ENCODE assay signal across 13 cellular contexts in the genomic region with DNA sequence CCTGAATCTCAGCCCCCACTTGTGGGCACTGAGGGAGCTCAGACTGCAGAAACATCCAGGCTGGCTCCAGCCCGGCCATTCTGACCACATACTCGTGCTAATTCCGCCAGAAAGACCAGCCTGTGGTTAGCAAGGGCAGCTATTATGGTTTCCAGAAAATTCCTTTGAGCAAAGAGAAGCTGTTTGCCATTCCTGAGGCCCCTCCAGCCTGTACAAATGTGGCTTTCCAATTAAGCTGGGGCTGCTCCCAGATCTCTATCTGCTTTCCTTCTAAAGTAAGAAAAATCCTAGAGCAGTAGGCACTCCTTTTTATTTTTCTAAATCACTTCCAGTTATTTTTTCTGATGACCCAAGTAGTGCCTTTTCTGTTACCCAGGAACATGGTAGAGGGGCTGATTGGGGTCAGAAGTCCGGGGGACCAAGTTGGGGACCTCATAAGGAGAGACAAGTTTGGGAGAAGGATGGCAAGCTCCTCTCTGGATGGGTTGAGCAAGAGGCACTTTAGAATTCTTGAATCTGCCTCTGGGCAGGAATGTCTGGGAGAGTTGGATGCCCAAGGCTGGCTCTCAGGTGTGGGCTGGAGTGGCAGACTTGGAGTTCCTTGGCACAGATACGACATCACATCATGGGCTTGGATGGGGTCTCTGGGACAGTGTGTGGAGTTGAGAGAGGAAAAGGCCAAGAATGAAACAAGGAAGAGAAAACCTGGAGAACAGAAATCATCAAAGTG.
DNase-seq lines count a peak whose midpoint lies in the region; ATAC-seq, FAIRE-seq and TF ChIP-seq lines count a peak whose summit lies in the region.
"Had no signal": no experiment of that assay in that cellular context is flagged by ENCODE, and none has a peak within 500 bp of the region (broad histone marks: within the 10 kb centered on the region; RNA-seq: fewer than 3 reads in every experiment).

No MANE protein-coding gene starts in this region.

- peaks cover 4% of the 10 kb centered on the region for H3K9me1 ChIP-seq in K562 (ENCODE audit: control insufficient read depth, insufficient read depth, low read length)

- H3K4me1 ChIP-seq in K562 (replicated peaks in 1 of 2; ENCODE audit: control insufficient read depth in 2 of 2, insufficient read depth in 2 of 2, low read length in 2 of 2) (peaks cover 9 to 33% of the 10 kb centered on the region in 2 experiments), Caco-2 (no peaks in the 10 kb centered on the region), Karpas-422 (ENCODE audit: low read length) (peaks cover 8% of the 10 kb centered on the region)
- H3K4me1 ChIP-seq: right lobe of liver had no signal

- peaks cover 24% of the 10 kb centered on the region for H3K9me3 Mint-ChIP-seq in Caco-2 (ENCODE audit: unreplicated experiment)

- H3K9me2 ChIP-seq in Karpas-422 (replicated peaks; ENCODE audit: insufficient read depth, low read length): no peaks in the 10 kb centered on the region

- peak; percentile 81 for DNase-seq in AG09309 (ENCODE audit: low read depth)
- peak; percentile 44 for DNase-seq in HK-2 (ENCODE audit: unreplicated experiment)
- no peak for DNase-seq in K562 (ENCODE audit: extremely low read depth in 1 of 4, low spot score in 3 of 4)
- DNase-seq in myocyte (ENCODE audit: low read depth): peak; percentile 92
- DNase-seq in Caco-2: no peak
- DNase-seq in Karpas-422: no peak
- no peak for DNase-seq in NOMO-1 treated with dmso at 0.1 percent for 144 hours (lab: John Stamatoyannopoulos, UW; ENCODE audit: unreplicated experiment)
- DNase-seq: activated CD8-positive, alpha-beta memory T cell treated with anti-CD3 and anti-CD28 coated beads, Interleukin-2, amount 10 ng/mL, durations not matched to agents 7 days and 5 days; T1000 had no signal

- TF ChIP-seq EP300 in K562 (IDR thresholded peaks at IDR 0.05; ENCODE audit: low read length): no peak

- H3K4me1 Mint-ChIP-seq in Caco-2 (ENCODE audit: low read depth, unreplicated experiment): no peaks in the 10 kb centered on the region

- H3K27me3 Mint-ChIP-seq in Caco-2 (ENCODE audit: insufficient read depth, unreplicated experiment): peaks cover 11% of the 10 kb centered on the region
- H3K27me3 Mint-ChIP-seq: activated CD8-positive, alpha-beta memory T cell treated with anti-CD3 and anti-CD28 coated beads, Interleukin-2, amount 10 ng/mL, durations not matched to agents 7 days and 5 days had no signal

- ATAC-seq in K562: no peak
- no peak for ATAC-seq in HG03378 (IDR thresholded peaks at IDR 0.05; ENCODE audit: unreplicated experiment)
- ATAC-seq: gastroesophageal sphincter, left ventricle myocardium superior, right lobe of liver had no signal

- H4K20me1 ChIP-seq in K562 (replicated peaks; ENCODE audit: control insufficient read depth, insufficient read depth, low read length): no peaks in the 10 kb centered on the region
- H4K20me1 ChIP-seq in Karpas-422 (ENCODE audit: insufficient read depth, low read depth, low read length): no peaks in the 10 kb centered on the region

- no peak for TF ChIP-seq RAD21 in K562 (CRISPR knock-in tag; conservative IDR thresholded peaks at IDR 0.05 in 1 of 2, IDR thresholded peaks at IDR 0.05 in 1 of 2)

- H3K9me3 ChIP-seq in K562 (replicated peaks; ENCODE audit: control insufficient read depth, insufficient read depth, low read depth, low read length): no peaks in the 10 kb centered on the region
- H3K9me3 ChIP-seq in Caco-2: peaks cover 15% of the 10 kb centered on the region
- peaks cover 14% of the 10 kb centered on the region for H3K9me3 ChIP-seq in Karpas-422 (ENCODE audit: low read length)
- H3K9me3 ChIP-seq: right lobe of liver had no signal

- POLR2A ChIA-PET in K562 (lab: Yijun Ruan, JAX): interaction anchor here (0.6 to 3.4 kb wide), 8 partner anchors 12 to 553 kb away, joined by 3 to 17 read pairs (median 4); a partner anchor contains a TSS
- POLR2A ChIA-PET in Caco-2 (lab: Charles Lee): no interaction called here

- H2AFZ ChIP-seq in K562 (ENCODE audit: low read depth, low read length): peak overlapping the region; percentile 70; the same call in 1 of the 2 replicates
- H2AFZ ChIP-seq in Karpas-422 (ENCODE audit: low read length): no peak overlapping the region

- CTCF ChIA-PET in K562 (lab: Yijun Ruan, JAX; ENCODE audit: low intra/inter-chr PET ratio): no interaction called here
- CTCF ChIA-PET in Caco-2 (lab: Charles Lee): no interaction called here

- H3K9ac ChIP-seq in K562 (ENCODE audit: insufficient read depth in 1 of 2, low read depth in 2 of 2, low read length in 2 of 2) (no peak overlapping the region), Karpas-422 (ENCODE audit: low read length) (no peak overlapping the region)

- H3K36me3 ChIP-seq in K562 (ENCODE audit: control insufficient read depth, insufficient read depth, low read length): no peaks in the 10 kb centered on the region
- no peaks in the 10 kb centered on the region for H3K36me3 ChIP-seq in Caco-2 (ENCODE audit: control insufficient read depth, insufficient read depth, low read length)
- H3K36me3 ChIP-seq in Karpas-422 (ENCODE audit: insufficient read depth, low read length): no peaks in the 10 kb centered on the region; the same call in 1 of the 2 replicates
- H3K36me3 ChIP-seq: gastroesophageal sphincter, right lobe of liver had no signal

- in situ Hi-C loops in K562 (cut with MboI): no loop called here

- H3K4me3 Mint-ChIP-seq in Caco-2 (ENCODE audit: unreplicated experiment): no peak overlapping the region
- H3K4me3 Mint-ChIP-seq: activated CD8-positive, alpha-beta memory T cell treated with anti-CD3 and anti-CD28 coated beads, Interleukin-2, amount 10 ng/mL, durations not matched to agents 7 days and 5 days had no signal

- H3K4me2 ChIP-seq in K562 (ENCODE audit: insufficient read depth, low read length): peak overlapping the region; percentile 56
- no peak overlapping the region for H3K4me2 ChIP-seq in Karpas-422 (ENCODE audit: low read depth, low read length, poor library complexity, severe bottlenecking)

- TF ChIP-seq CTCF in AG09309 (IDR thresholded peaks at IDR 0.05; ENCODE audit: control insufficient read depth, insufficient read depth, low read depth, low read length, missing control alignments): no peak
- TF ChIP-seq CTCF in K562 (IDR thresholded peaks at IDR 0.05 in 2 of 3, conservative IDR thresholded peaks at IDR 0.05 in 1 of 3; ENCODE audit: insufficient read depth in 2 of 3, low read depth in 1 of 3, low read length in 3 of 3): no peak
- TF ChIP-seq CTCF in Caco-2 (IDR thresholded peaks at IDR 0.05; ENCODE audit: insufficient read depth in 1 of 2, low read depth in 1 of 2, low read length in 1 of 2, severe bottlenecking in 1 of 2, unreplicated experiment in 1 of 2): no peak

- no peak overlapping the region for H3K27ac Mint-ChIP-seq in Caco-2 (ENCODE audit: unreplicated experiment)
- H3K27ac Mint-ChIP-seq: activated CD8-positive, alpha-beta memory T cell treated with anti-CD3 and anti-CD28 coated beads, Interleukin-2, amount 10 ng/mL, durations not matched to agents 7 days and 5 days had no signal

- peak overlapping the region; percentile 78; the same call in 2 of the 3 replicates for H3K27ac ChIP-seq in K562 (ENCODE audit: extremely low read depth, low read depth, low read length)
- H3K27ac ChIP-seq in Karpas-422 (ENCODE audit: low read length): no peak overlapping the region
- H3K27ac ChIP-seq: gastroesophageal sphincter, right lobe of liver had no signal

- TF ChIP-seq POLR2A in K562 (conservative IDR thresholded peaks at IDR 0.05): no peak

- H3K79me2 ChIP-seq in K562 (ENCODE audit: control insufficient read depth, insufficient read depth, low read length): no peaks in the 10 kb centered on the region
- no peaks in the 10 kb centered on the region for H3K79me2 ChIP-seq in Karpas-422 (ENCODE audit: low read length)

- intact Hi-C loops in K562 (cut with micrococcal nuclease) (no loop called here), Caco-2 (cut with micrococcal nuclease; ENCODE audit: unreplicated experiment) (no loop called here)

- H3K36me3 Mint-ChIP-seq in Caco-2 (ENCODE audit: insufficient read depth, unreplicated experiment): peaks cover 8% of the 10 kb centered on the region

- no peak for FAIRE-seq in K562 (lab: Jason Lieb, UNC)

- 6% methylated on average over 5 of the region's 5 CpGs for WGBS in K562 (ENCODE audit: insufficient coverage, low coverage, missing lambda C conversion rate)

- peaks cover 4 to 25% of the 10 kb centered on the region in 2 experiments; a peak in 4 of 5 replicates for H3K27me3 ChIP-seq in K562 (ENCODE audit: control insufficient read depth in 2 of 2, insufficient read depth in 2 of 2, low read length in 2 of 2)
- H3K27me3 ChIP-seq in Caco-2 (replicated peaks; ENCODE audit: control insufficient read depth, insufficient read depth, low read length): peaks cover 2% of the 10 kb centered on the region; the same call in 1 of the 2 replicates
- H3K27me3 ChIP-seq in Karpas-422 (ENCODE audit: low read length): peaks cover 3% of the 10 kb centered on the region; the same call in 1 of the 2 replicates
- H3K27me3 ChIP-seq: gastroesophageal sphincter, right lobe of liver had no signal

- BruUV-seq in K562 (replicated peaks; lab: Mats Ljungman, UMichigan): no TSS peak
- no TSS peak for BruUV-seq in Caco-2 (replicated peaks; lab: Mats Ljungman, UMichigan)

- H3K4me3 ChIP-seq in AG09309 (ENCODE audit: control insufficient read depth, low read depth, low read length): no peak overlapping the region
- no peak overlapping the region for H3K4me3 ChIP-seq in K562
- H3K4me3 ChIP-seq in Caco-2 (ENCODE audit: low read depth, low read length): no peak overlapping the region
- H3K4me3 ChIP-seq in Karpas-422 (ENCODE audit: low read length): no peak overlapping the region
- H3K4me3 ChIP-seq: gastroesophageal sphincter, right lobe of liver had no signal

TF ChIP-seq in K562, 482 proteins besides CTCF, POLR2A, EP300 and RAD21:
- TF ChIP-seq ZFP30 (CRISPR knock-in tag; IDR thresholded peaks at IDR 0.05; ENCODE audit: borderline replicate concordance) (no peak), PTTG1 (tag; IDR thresholded peaks at IDR 0.05; ENCODE audit: low read depth) (no peak), FOXA3 (CRISPR knock-in tag; conservative IDR thresholded peaks at IDR 0.05 in 1 of 2, IDR thresholded peaks at IDR 0.05 in 1 of 2) (no peak)
- TF ChIP-seq, protein P1, sequence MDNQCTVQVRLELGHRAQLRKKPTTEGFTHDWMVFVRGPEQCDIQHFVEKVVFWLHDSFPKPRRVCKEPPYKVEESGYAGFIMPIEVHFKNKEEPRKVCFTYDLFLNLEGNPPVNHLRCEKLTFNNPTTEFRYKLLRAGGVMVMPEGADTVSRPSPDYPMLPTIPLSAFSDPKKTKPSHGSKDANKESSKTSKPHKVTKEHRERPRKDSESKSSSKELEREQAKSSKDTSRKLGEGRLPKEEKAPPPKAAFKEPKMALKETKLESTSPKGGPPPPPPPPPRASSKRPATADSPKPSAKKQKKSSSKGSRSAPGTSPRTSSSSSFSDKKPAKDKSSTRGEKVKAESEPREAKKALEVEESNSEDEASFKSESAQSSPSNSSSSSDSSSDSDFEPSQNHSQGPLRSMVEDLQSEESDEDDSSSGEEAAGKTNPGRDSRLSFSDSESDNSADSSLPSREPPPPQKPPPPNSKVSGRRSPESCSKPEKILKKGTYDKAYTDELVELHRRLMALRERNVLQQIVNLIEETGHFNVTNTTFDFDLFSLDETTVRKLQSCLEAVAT (IDR thresholded peaks at IDR 0.05): 0 out of 4 replicates have a peak, but pooled peaks of 1 of the 2 experiments have one; percentile 52

Comparison
In these comparisons a context has a peak if more than half of its experiments do, and no peak if none do; other contexts are left out.
1. DNase-seq: peak in AG09309 (single experiment), HK-2 (single experiment) and myocyte (single experiment); none in K562 (0 of 4), Caco-2 (0 of 2), Karpas-422 (single experiment) and NOMO-1 treated with dmso at 0.1 percent for 144 hours (single experiment).